9 cellular contexts compared by ENCODE assay signal in the genomic region with DNA sequence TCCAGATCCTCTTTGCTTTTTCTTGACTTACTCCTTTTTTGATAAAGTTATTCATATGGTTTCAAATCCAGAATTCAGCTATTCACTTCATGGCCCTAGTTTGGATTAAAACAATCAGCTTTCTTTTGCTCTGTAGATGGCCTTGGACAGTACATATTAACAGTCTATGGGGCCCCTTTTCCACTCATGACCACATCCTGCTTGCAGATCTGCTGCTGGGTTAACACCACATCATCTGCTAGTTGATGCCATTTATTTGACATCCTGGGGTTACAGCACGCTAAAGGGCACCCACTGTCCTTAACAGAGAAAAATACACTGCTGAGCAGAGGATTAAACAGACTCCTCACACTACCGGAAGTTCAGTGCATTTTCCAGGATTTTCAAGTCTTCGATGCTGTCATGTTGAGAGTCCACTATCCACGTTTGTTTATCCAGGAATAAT. TPM values are rescaled to one million over a fixed set of nuclear protein-coding genes. Genes with fewer than 3 reads are reported as not detected.
DNase-seq lines count a peak whose midpoint lies in the region; ATAC-seq and TF ChIP-seq lines count a peak whose summit lies in the region.
"Had no signal": no experiment of that assay in that cellular context is flagged by ENCODE, and none has a peak within 500 bp of the region (broad histone marks: within the 10 kb centered on the region; RNA-seq: fewer than 3 reads in every experiment).

No MANE protein-coding gene starts in this region.

- H3K4me3 ChIP-seq in dorsolateral prefrontal cortex (peak overlapping the region in 13 of 59 donors; percentile 41 to 68 (median 64)), spleen (peak overlapping the region in 6 of 8 donors; percentile 60 to 83 (median 66))

- no peaks in the 10 kb centered on the region for H3K9me3 ChIP-seq in spleen
- H3K9me3 ChIP-seq: A549 had no signal

- TF ChIP-seq POLR2A in spleen (IDR thresholded peaks at IDR 0.05): peak in 2 of 3 donors; percentile 28 to 65

- intact Hi-C loops in dorsolateral prefrontal cortex (cut with DNase I): loop anchor here in 1 of 2 donors (10.0 kb wide), 1 partner anchor 1044 kb away; no protein-coding TSS in a partner anchor
- intact Hi-C loops in spleen (cut with DNase I; ENCODE audit: low total_unique reads): no loop called here

- DNase-seq in SIG-M5 treated with dmso at 0.1 percent for 504 hours (lab: John Stamatoyannopoulos, UW; ENCODE audit: unreplicated experiment) (peak; percentile 54), SIG-M5 (lab: John Stamatoyannopoulos, UW) (no peak), T-helper 9 cell (peak; percentile 11), dorsolateral prefrontal cortex (no peak), spleen (peak; percentile 76), NCI-H446 (lab: John Stamatoyannopoulos, UW) (no peak), NCI-H2107 (lab: John Stamatoyannopoulos, UW) (no peak)

- peak overlapping the region in 53 of 59 donors; percentile 18 to 93 (median 83) for H3K27ac ChIP-seq in dorsolateral prefrontal cortex
- peak overlapping the region; percentile 90 to 96 (median 94) for H3K27ac ChIP-seq in spleen

- TF ChIP-seq CTCF in dorsolateral prefrontal cortex (IDR thresholded peaks at IDR 0.05 in 54 of 56, conservative IDR thresholded peaks at IDR 0.05 in 2 of 56; ENCODE audit: low read depth in 1 of 56, partially characterized antibody in 56 of 56) (no peak), spleen (IDR thresholded peaks at IDR 0.05 in 8 of 11, conservative IDR thresholded peaks at IDR 0.05 in 3 of 11) (no peak)

- ATAC-seq in HG03097 (IDR thresholded peaks at IDR 0.05; ENCODE audit: low FRiP score, unreplicated experiment): peak; percentile 85
- ATAC-seq: A549 had no signal

- H3K27me3 ChIP-seq in dorsolateral prefrontal cortex (no peaks in the 10 kb centered on the region), spleen (replicated peaks in 1 of 7) (no peaks in the 10 kb centered on the region)

- WGBS in spleen, 5 donors: 6 to 13% (median 8%) methylated on average over 4 of the region's 4 CpGs

- H3K4me1 ChIP-seq in spleen: peaks cover 22 to 76% (median 54%) of the 10 kb centered on the region in 6 donors
- H3K4me1 ChIP-seq: A549 had no signal

- peaks cover 0 to 5% (median 0%) of the 10 kb centered on the region in 6 donors for H3K36me3 ChIP-seq in spleen

RNA-seq across cellular contexts. Expression of gene IFI16, which starts 0.9 kb away (rescaled TPM):
- total RNA-seq in dorsolateral prefrontal cortex: 10 to 100 TPM in 119 of 120 experiments, 1 to 10 TPM in 1; 9.8 to 75.4 (median 24.4) TPM
- total RNA-seq in spleen: 100 to 1,000 TPM; 155 to 201 (median 175) TPM
- polyA plus RNA-seq in spleen: 100 to 1,000 TPM; 165 to 205 (median 186) TPM

Comparison
In these comparisons a context has a peak if more than half of its experiments do, and no peak if none do; other contexts are left out.
1. DNase-seq: peak in SIG-M5 treated with dmso at 0.1 percent for 504 hours (single experiment), T-helper 9 cell (single experiment) and spleen (single experiment); none in SIG-M5 (single experiment), dorsolateral prefrontal cortex (0 of 10), NCI-H446 (0 of 2) and NCI-H2107 (single experiment).